11 cellular contexts compared by ENCODE assay signal in the genomic region with DNA sequence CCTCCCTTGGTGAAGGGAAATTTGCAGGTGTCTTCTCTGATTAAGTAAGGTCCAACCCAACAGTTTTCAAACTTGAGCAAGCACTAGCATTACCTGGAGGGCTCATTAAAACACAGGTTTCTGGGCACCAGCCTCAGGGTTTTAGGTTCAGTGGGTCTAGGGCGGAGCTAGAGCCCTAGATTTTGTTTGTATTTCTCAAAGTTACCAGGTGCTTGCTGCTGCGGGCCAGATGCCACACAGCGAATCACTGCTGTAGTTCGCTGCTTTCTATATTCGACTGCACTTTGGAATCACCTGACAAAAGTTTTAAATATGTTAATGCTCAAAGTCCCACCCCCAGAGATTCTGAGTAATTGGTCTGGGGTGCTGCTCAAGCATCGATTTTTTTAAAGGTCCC. TPM values are rescaled to one million over a fixed set of nuclear protein-coding genes. Genes with fewer than 3 reads are reported as not detected.
A peak's percentile ranks its signal among the peaks of the same experiment; 100 is the strongest.
DNase-seq lines count a peak whose midpoint lies in the region; ATAC-seq and TF ChIP-seq lines count a peak whose summit lies in the region.
"Had no signal": no experiment of that assay in that cellular context is flagged by ENCODE, and none has a peak within 500 bp of the region (broad histone marks: within the 10 kb centered on the region; RNA-seq: fewer than 3 reads in every experiment).

No MANE protein-coding gene starts in this region.

- WGBS in prostate gland, result 31% methylated on average over 6 of the region's 6 CpGs

- H3K4me3 ChIP-seq in astrocyte of the spinal cord (ENCODE audit: low read depth, low read length), result peak overlapping the region; percentile 59
- peak overlapping the region; percentile 62 for H3K4me3 ChIP-seq in iPS-15b (ENCODE audit: low read depth, low read length)
- peak overlapping the region; percentile 20 to 35 for H3K4me3 ChIP-seq in prostate gland
- H3K4me3 ChIP-seq: HAP-1 had no signal

- TF ChIP-seq POLR2A in prostate gland (IDR thresholded peaks at IDR 0.05), result no peak

- H3K27me3 ChIP-seq in iPS-15b (ENCODE audit: control insufficient read depth, insufficient read depth, low read length), result peaks cover 7% of the 10 kb centered on the region
- H3K27me3 ChIP-seq in prostate gland (replicated peaks; ENCODE audit: insufficient read depth), result no peaks in the 10 kb centered on the region

- H3K9me3 ChIP-seq in iPS-15b (ENCODE audit: control insufficient read depth, insufficient read depth, low read length) (no peaks in the 10 kb centered on the region), prostate gland (no peaks in the 10 kb centered on the region)
- H3K9me3 ChIP-seq: HAP-1 had no signal

- H3K4me1 ChIP-seq in iPS-15b (ENCODE audit: control insufficient read depth, insufficient read depth, low read length) (peaks cover 19% of the 10 kb centered on the region), prostate gland (replicated peaks) (no peaks in the 10 kb centered on the region)
- H3K4me1 ChIP-seq: HAP-1 had no signal

- in situ Hi-C loops in astrocyte of the spinal cord (cut with HindIII; ENCODE audit: low sequenced_read_pairs), result no loop called here

- peak overlapping the region in 1 of 2 donors; percentile 57 for H3K27ac ChIP-seq in prostate gland
- H3K27ac ChIP-seq: VCaP had no signal

- H3K9ac ChIP-seq in iPS-15b (ENCODE audit: low read depth, low read length), result no peak overlapping the region

- H3K36me3 ChIP-seq in iPS-15b (ENCODE audit: control insufficient read depth, insufficient read depth, low read length) (no peaks in the 10 kb centered on the region), prostate gland (no peaks in the 10 kb centered on the region)
- H3K36me3 ChIP-seq: HAP-1 had no signal

- DNase-seq in ELF-1 (ENCODE audit: low read depth, low spot score) (peak; percentile 32), astrocyte of the spinal cord (ENCODE audit: low read depth, low spot score) (no peak), prostate gland (ENCODE audit: low spot score) (no peak), NCI-H1930 (lab: John Stamatoyannopoulos, UW) (no peak), Kasumi-1 (lab: John Stamatoyannopoulos, UW) (no peak)
- DNase-seq in activated effector memory CD4-positive, alpha-beta T cell treated with Interleukin-2 at 50 U/mL for 16 hours, result no peak
- DNase-seq: activated naive CD4-positive, alpha-beta T cell had no signal

- intact Hi-C loops in prostate gland (cut with DNase I), result no loop called here

- no peak for ATAC-seq in HG02610 (IDR thresholded peaks at IDR 0.05; ENCODE audit: unreplicated experiment)

- TF ChIP-seq CTCF in astrocyte of the spinal cord (IDR thresholded peaks at IDR 0.05; ENCODE audit: low read depth, low read length) (no peak), prostate gland (IDR thresholded peaks at IDR 0.05) (no peak)

RNA-seq across cellular contexts. Expression of gene COL21A1, which starts 0.8 kb away (rescaled TPM):
- total RNA-seq in prostate gland, result 10 to 100 TPM in 1 of 2 donors, 1 to 10 TPM in 1; 4.8 to 13.3 TPM
